ENCODE assay signal across 8 cellular contexts in the genomic region with DNA sequence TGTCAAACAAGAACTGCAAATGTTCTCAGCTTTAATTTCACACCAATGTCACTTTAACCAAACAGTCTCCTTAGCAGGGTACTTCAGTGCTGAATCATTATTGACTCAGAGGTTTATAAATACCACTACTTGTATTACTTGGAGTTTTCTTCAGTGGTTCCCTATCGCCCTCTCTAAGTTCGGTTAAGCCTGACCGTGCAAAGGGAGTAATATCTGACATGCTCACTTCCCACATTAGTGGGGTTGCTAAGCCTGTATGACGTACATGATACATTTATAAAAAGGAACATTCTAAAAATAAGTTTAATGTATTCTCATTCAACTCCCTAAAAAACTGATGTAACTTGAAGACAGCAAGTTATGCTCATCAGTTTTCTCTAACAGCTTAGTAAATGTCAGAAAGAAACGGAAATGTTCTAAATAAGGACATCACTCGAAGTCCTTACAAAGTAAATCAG.
A peak's percentile ranks its signal among the peaks of the same experiment; 100 is the strongest.
DNase-seq lines count a peak whose midpoint lies in the region; ATAC-seq and TF ChIP-seq lines count a peak whose summit lies in the region.

No MANE protein-coding gene starts in this region.

- H4K20me1 ChIP-seq in mammary epithelial cell (ENCODE audit: insufficient read depth, low read length): no peaks in the 10 kb centered on the region

- H3K4me1 ChIP-seq in mammary epithelial cell (ENCODE audit: insufficient read depth, low read length) (peaks cover 3% of the 10 kb centered on the region), psoas muscle (peaks cover 20% of the 10 kb centered on the region)

- no peak overlapping the region for H3K27ac Mint-ChIP-seq in WTC11

- POLR2A ChIA-PET in WTC11 (lab: Charles Lee): no interaction called here

- TF ChIP-seq CTCF in mammary epithelial cell (conservative IDR thresholded peaks at IDR 0.05 in 1 of 2, IDR thresholded peaks at IDR 0.05 in 1 of 2; ENCODE audit: extremely low read depth in 1 of 2, insufficient read depth in 1 of 2, low read depth in 1 of 2, low read length in 2 of 2) (no peak), psoas muscle (IDR thresholded peaks at IDR 0.05) (no peak), WTC11 (IDR thresholded peaks at IDR 0.05) (no peak)

- H3K36me3 Mint-ChIP-seq in WTC11: no peaks in the 10 kb centered on the region

- CTCF ChIA-PET in mammary epithelial cell (lab: Charles Lee; ENCODE audit: low non-redundant PET): no interaction called here
- CTCF ChIA-PET in WTC11 (lab: Charles Lee): no interaction called here

- no peaks in the 10 kb centered on the region for H3K9me3 ChIP-seq in mammary epithelial cell (replicated peaks; ENCODE audit: insufficient read depth, low read length)
- peaks cover 2% of the 10 kb centered on the region for H3K9me3 ChIP-seq in psoas muscle

- H3K9ac ChIP-seq in mammary epithelial cell (ENCODE audit: insufficient read depth, low read length): no peak overlapping the region

- DNase-seq in GM04503 (ENCODE audit: low read depth) (peak; percentile 94), mammary epithelial cell (peak; percentile 73), psoas muscle (no peak), NCI-H510A (lab: John Stamatoyannopoulos, UW) (no peak), WTC11 (ENCODE audit: low spot score) (no peak)
- no peak for DNase-seq in activated CD4-positive, alpha-beta T cell treated with anti-CD3 and anti-CD28 coated beads, Interleukin-2, amount 50 U/mL, for 4 hours

- H3K4me3 ChIP-seq in mammary epithelial cell (replicated peaks in 1 of 3; ENCODE audit: insufficient read depth in 1 of 3, low read depth in 2 of 3, low read length in 3 of 3): no peak overlapping the region
- no peak overlapping the region for H3K4me3 ChIP-seq in psoas muscle

- H3K27ac ChIP-seq in mammary epithelial cell (ENCODE audit: insufficient read depth, low read depth, low read length) (no peak overlapping the region), psoas muscle (peak overlapping the region; percentile 77)

- WGBS in mammary epithelial cell (ENCODE audit: low coverage, missing lambda C conversion rate): 53% methylated on average over 6 of the region's 6 CpGs
- 21 to 32% (median 26%) methylated on average over 6 of the region's 6 CpGs for WGBS in psoas muscle, 3 donors

- no peaks in the 10 kb centered on the region for H3K9me3 Mint-ChIP-seq in WTC11

- no peak overlapping the region for H2AFZ ChIP-seq in mammary epithelial cell (ENCODE audit: low read depth, low read length)

- H3K27me3 ChIP-seq in mammary epithelial cell (ENCODE audit: insufficient read depth, low read length) (no peaks in the 10 kb centered on the region), psoas muscle (ENCODE audit: insufficient read depth in 3 of 3, low read length in 2 of 3) (no peaks in the 10 kb centered on the region)

- H3K4me1 Mint-ChIP-seq in WTC11: no peaks in the 10 kb centered on the region

- peak overlapping the region; percentile 25 for H3K4me2 ChIP-seq in mammary epithelial cell (ENCODE audit: insufficient read depth, low read depth, low read length)

- in situ Hi-C loops in mammary epithelial cell (cut with MboI; ENCODE audit: low sequenced_read_pairs in 2 of 2): no loop called here

- no peaks in the 10 kb centered on the region for H3K36me3 ChIP-seq in mammary epithelial cell (ENCODE audit: insufficient read depth, low read length)
- H3K36me3 ChIP-seq in psoas muscle (ENCODE audit: insufficient read depth in 1 of 2, low read depth in 1 of 2): no peaks in the 10 kb centered on the region

- H3K4me3 Mint-ChIP-seq in WTC11: no peak overlapping the region

- ATAC-seq in GM21515 (IDR thresholded peaks at IDR 0.05; ENCODE audit: unreplicated experiment): peak; percentile 96
- ATAC-seq in HG03575 (IDR thresholded peaks at IDR 0.05; ENCODE audit: extremely low read depth, insufficient number of reproducible peaks, low FRiP score, unreplicated experiment): peak; percentile 96
- ATAC-seq in psoas muscle: peak; percentile 98 to 99 (median 98)
- ATAC-seq in WTC11: no peak

- intact Hi-C loops in mammary epithelial cell (cut with micrococcal nuclease): no loop called here
- intact Hi-C loops in psoas muscle (cut with DNase I): loop anchor here (2.0 to 10.0 kb wide), 4 partner anchors 53 to 95 kb away; partner anchors contain the start of gene ZC3H12C (in 1 of the 2)

- H3K79me2 ChIP-seq in mammary epithelial cell (ENCODE audit: insufficient read depth, low read length): no peaks in the 10 kb centered on the region

- no TSS peak for BruUV-seq in mammary epithelial cell (replicated peaks; lab: Mats Ljungman, UMichigan)

- H3K27me3 Mint-ChIP-seq in WTC11 (ENCODE audit: low read depth): no peaks in the 10 kb centered on the region

- dilution Hi-C loops in mammary epithelial cell (cut with HindIII; ENCODE audit: low sequenced_read_pairs): no loop called here

TF ChIP-seq in WTC11, 78 proteins besides CTCF, POLR2A, EP300 and RAD21 (continues in another document):
- no peak for TF ChIP-seq USF2 (CRISPR knock-in tag; IDR thresholded peaks at IDR 0.05)
- TF ChIP-seq, protein P1, sequence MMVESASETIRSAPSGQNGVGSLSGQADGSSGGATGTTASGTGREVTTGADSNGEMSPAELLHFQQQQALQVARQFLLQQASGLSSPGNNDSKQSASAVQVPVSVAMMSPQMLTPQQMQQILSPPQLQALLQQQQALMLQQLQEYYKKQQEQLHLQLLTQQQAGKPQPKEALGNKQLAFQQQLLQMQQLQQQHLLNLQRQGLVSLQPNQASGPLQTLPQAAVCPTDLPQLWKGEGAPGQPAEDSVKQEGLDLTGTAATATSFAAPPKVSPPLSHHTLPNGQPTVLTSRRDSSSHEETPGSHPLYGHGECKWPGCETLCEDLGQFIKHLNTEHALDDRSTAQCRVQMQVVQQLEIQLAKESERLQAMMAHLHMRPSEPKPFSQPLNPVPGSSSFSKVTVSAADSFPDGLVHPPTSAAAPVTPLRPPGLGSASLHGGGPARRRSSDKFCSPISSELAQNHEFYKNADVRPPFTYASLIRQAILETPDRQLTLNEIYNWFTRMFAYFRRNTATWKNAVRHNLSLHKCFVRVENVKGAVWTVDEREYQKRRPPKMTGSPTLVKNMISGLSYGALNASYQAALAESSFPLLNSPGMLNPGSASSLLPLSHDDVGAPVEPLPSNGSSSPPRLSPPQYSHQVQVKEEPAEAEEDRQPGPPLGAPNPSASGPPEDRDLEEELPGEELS (CRISPR knock-in tag; IDR thresholded peaks at IDR 0.05): no peak
- no peak for TF ChIP-seq ZNF263 (CRISPR knock-in tag; IDR thresholded peaks at IDR 0.05; ENCODE audit: low read depth)
- no peak for TF ChIP-seq FOXK1 (CRISPR knock-in tag; IDR thresholded peaks at IDR 0.05)
- TF ChIP-seq, protein P2, sequence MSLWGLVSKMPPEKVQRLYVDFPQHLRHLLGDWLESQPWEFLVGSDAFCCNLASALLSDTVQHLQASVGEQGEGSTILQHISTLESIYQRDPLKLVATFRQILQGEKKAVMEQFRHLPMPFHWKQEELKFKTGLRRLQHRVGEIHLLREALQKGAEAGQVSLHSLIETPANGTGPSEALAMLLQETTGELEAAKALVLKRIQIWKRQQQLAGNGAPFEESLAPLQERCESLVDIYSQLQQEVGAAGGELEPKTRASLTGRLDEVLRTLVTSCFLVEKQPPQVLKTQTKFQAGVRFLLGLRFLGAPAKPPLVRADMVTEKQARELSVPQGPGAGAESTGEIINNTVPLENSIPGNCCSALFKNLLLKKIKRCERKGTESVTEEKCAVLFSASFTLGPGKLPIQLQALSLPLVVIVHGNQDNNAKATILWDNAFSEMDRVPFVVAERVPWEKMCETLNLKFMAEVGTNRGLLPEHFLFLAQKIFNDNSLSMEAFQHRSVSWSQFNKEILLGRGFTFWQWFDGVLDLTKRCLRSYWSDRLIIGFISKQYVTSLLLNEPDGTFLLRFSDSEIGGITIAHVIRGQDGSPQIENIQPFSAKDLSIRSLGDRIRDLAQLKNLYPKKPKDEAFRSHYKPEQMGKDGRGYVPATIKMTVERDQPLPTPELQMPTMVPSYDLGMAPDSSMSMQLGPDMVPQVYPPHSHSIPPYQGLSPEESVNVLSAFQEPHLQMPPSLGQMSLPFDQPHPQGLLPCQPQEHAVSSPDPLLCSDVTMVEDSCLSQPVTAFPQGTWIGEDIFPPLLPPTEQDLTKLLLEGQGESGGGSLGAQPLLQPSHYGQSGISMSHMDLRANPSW (CRISPR knock-in tag; conservative IDR thresholded peaks at IDR 0.05; ENCODE audit: low read depth): no peak
- TF ChIP-seq, protein P3, sequence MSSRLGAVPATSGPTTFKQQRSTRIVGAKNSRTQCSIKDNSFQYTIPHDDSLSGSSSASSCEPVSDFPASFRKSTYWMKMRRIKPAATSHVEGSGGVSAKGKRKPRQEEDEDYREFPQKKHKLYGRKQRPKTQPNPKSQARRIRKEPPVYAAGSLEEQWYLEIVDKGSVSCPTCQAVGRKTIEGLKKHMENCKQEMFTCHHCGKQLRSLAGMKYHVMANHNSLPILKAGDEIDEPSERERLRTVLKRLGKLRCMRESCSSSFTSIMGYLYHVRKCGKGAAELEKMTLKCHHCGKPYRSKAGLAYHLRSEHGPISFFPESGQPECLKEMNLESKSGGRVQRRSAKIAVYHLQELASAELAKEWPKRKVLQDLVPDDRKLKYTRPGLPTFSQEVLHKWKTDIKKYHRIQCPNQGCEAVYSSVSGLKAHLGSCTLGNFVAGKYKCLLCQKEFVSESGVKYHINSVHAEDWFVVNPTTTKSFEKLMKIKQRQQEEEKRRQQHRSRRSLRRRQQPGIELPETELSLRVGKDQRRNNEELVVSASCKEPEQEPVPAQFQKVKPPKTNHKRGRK (CRISPR knock-in tag; IDR thresholded peaks at IDR 0.05; ENCODE audit: borderline replicate concordance): no peak
- no peak for TF ChIP-seq GABPB1 (CRISPR knock-in tag; IDR thresholded peaks at IDR 0.05)
- TF ChIP-seq CREB1 (CRISPR knock-in tag; IDR thresholded peaks at IDR 0.05): no peak
- no peak for TF ChIP-seq GRHL2 (CRISPR knock-in tag; IDR thresholded peaks at IDR 0.05; ENCODE audit: insufficient replicate concordance, severe bottlenecking)
- no peak for TF ChIP-seq ZNF396 (CRISPR knock-in tag; IDR thresholded peaks at IDR 0.05; ENCODE audit: borderline replicate concordance)

Comparison
In these comparisons a context has a peak if more than half of its experiments do, and no peak if none do; other contexts are left out.
1. DNase-seq: peak in GM04503 (single experiment) and mammary epithelial cell (single experiment); none in psoas muscle (0 of 2), activated CD4-positive, alpha-beta T cell treated with anti-CD3 and anti-CD28 coated beads, Interleukin-2, amount 50 U/mL, for 4 hours (0 of 2), NCI-H510A (single experiment) and WTC11 (single experiment).